In the genomic region with DNA sequence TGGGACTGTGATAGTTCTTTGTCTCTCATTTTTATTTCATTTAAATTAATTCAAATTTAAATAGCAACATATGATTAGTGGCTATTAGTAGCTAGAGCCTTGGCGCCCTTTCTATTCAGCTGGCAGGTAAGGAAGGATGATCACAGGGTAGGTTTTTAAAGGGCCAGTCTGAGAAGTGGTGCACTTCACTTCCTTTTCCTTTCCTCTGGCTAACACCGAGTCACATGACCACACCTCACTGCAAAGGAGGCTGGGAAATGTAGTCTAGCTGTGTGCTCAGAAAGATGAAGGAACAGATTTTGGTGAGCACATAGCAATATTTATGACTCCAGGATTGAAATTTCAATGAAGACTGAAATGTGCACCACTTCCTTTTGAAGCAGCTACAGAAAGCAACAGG, we compare ENCODE assay signal across 11 cellular contexts.
A peak's percentile ranks its signal among the peaks of the same experiment; 100 is the strongest.
DNase-seq lines count a peak whose midpoint lies in the region; ATAC-seq and TF ChIP-seq lines count a peak whose summit lies in the region.
"Had no signal": no experiment of that assay in that cellular context is flagged by ENCODE, and none has a peak within 500 bp of the region (broad histone marks: within the 10 kb centered on the region; RNA-seq: fewer than 3 reads in every experiment).

No MANE protein-coding gene starts in this region.

- H3K36me3 Mint-ChIP-seq in T-cell: no peaks in the 10 kb centered on the region

- intact Hi-C loops in Right ventricle myocardium inferior (cut with DNase I): no loop called here

- POLR2A ChIA-PET in HEK293 (lab: Yijun Ruan, JAX) (interaction anchor here (1.2 kb wide), 1 partner anchor 10 kb away, joined by 3 read pairs; no protein-coding TSS in a partner anchor), T-cell (lab: Charles Lee) (no interaction called here)

- no peaks in the 10 kb centered on the region for H3K27me3 Mint-ChIP-seq in T-cell

- peaks cover 2% of the 10 kb centered on the region for H3K9me3 ChIP-seq in HEK293 (ENCODE audit: control insufficient read depth, insufficient read depth, low read depth, low read length)

- H3K27ac ChIP-seq in HEK293 (ENCODE audit: extremely low read depth, low read depth, low read length): no peak overlapping the region
- H3K27ac ChIP-seq: brain microvascular endothelial cell had no signal

- H3K27ac Mint-ChIP-seq in T-cell: peak overlapping the region in 1 of 2 donors; percentile 30

- ATAC-seq in T-cell (replicated peaks in 1 of 4): peak in 3 of 4 experiments; percentile 72 to 86 (median 82)
- no peak for ATAC-seq in HG02852 (IDR thresholded peaks at IDR 0.05; ENCODE audit: unreplicated experiment)
- no peak for ATAC-seq in Right ventricle myocardium inferior

- DNase-seq in AML-193 (lab: John Stamatoyannopoulos, UW) (peak; percentile 16 to 23), T-cell (peak in 21 of 34 experiments; percentile 3 to 42 (median 13)), fibroblast of pulmonary artery (ENCODE audit: low read depth) (peak; percentile 25), ureter (ENCODE audit: low spot score) (no peak), NCI-H524 (lab: John Stamatoyannopoulos, UW) (no peak), Right ventricle myocardium inferior (ENCODE audit: missing footprints) (no peak)
- DNase-seq: brain microvascular endothelial cell, DMS79, T-helper 9 cell had no signal

- H3K36me3 ChIP-seq in HEK293 (ENCODE audit: control insufficient read depth in 2 of 2, insufficient read depth in 1 of 2, low read length in 2 of 2): no peaks in the 10 kb centered on the region
- H3K36me3 ChIP-seq: brain microvascular endothelial cell had no signal

- CTCF ChIA-PET in HEK293 (lab: Yijun Ruan, JAX) (interaction anchor here (0.7 to 1.1 kb wide), 3 partner anchors 125 to 1287 kb away, joined by 3 to 4 read pairs (median 3); no protein-coding TSS in a partner anchor), T-cell (lab: Charles Lee) (no interaction called here)

- no peaks in the 10 kb centered on the region for H3K4me1 ChIP-seq in HEK293 (ENCODE audit: control insufficient read depth, insufficient read depth, low read length)

- H3K4me1 Mint-ChIP-seq in T-cell: peaks cover 11 to 12% (median 11%) of the 10 kb centered on the region in 3 donors

- TF ChIP-seq CTCF in HEK293 (tag by site-specific recombination; IDR thresholded peaks at IDR 0.05) (no peak), fibroblast of pulmonary artery (IDR thresholded peaks at IDR 0.05; ENCODE audit: low read length, missing control alignments) (no peak)

- peaks cover 0 to 7% (median 5%) of the 10 kb centered on the region in 3 donors for H3K9me3 Mint-ChIP-seq in T-cell

- H3K4me3 ChIP-seq in HEK293 (ENCODE audit: low read depth, low read length): no peak overlapping the region
- no peak overlapping the region for H3K4me3 ChIP-seq in fibroblast of pulmonary artery (replicated peaks; ENCODE audit: low read depth, low read length)

- H3K4me3 Mint-ChIP-seq in T-cell: no peak overlapping the region

TF ChIP-seq in HEK293, 187 proteins besides CTCF, POLR2A, EP300 and RAD21 (continues in another document):
- TF ChIP-seq ZBTB8A (tag by site-specific recombination; IDR thresholded peaks at IDR 0.05) (no peak), ZNF701 (tag by site-specific recombination; IDR thresholded peaks at IDR 0.05) (no peak), ZNF394 (tag by site-specific recombination; IDR thresholded peaks at IDR 0.05; ENCODE audit: borderline replicate concordance) (no peak), PRDM1 (tag by site-specific recombination; IDR thresholded peaks at IDR 0.05) (no peak), ZNF501 (tag by site-specific recombination; IDR thresholded peaks at IDR 0.05) (no peak), ZNF521 (tag by site-specific recombination; IDR thresholded peaks at IDR 0.05) (no peak), SCRT2 (tag by site-specific recombination; IDR thresholded peaks at IDR 0.05) (peak; percentile 50; the same call in 1 of the 2 replicates), ZNF776 (tag by site-specific recombination; IDR thresholded peaks at IDR 0.05; ENCODE audit: borderline replicate concordance) (no peak), ZNF324 (tag by site-specific recombination; IDR thresholded peaks at IDR 0.05) (no peak), ZNF544 (tag by site-specific recombination; IDR thresholded peaks at IDR 0.05) (no peak), ZNF747 (tag by site-specific recombination; IDR thresholded peaks at IDR 0.05) (no peak), ZSCAN30 (tag by site-specific recombination; IDR thresholded peaks at IDR 0.05) (no peak)
- TF ChIP-seq, protein P1, sequence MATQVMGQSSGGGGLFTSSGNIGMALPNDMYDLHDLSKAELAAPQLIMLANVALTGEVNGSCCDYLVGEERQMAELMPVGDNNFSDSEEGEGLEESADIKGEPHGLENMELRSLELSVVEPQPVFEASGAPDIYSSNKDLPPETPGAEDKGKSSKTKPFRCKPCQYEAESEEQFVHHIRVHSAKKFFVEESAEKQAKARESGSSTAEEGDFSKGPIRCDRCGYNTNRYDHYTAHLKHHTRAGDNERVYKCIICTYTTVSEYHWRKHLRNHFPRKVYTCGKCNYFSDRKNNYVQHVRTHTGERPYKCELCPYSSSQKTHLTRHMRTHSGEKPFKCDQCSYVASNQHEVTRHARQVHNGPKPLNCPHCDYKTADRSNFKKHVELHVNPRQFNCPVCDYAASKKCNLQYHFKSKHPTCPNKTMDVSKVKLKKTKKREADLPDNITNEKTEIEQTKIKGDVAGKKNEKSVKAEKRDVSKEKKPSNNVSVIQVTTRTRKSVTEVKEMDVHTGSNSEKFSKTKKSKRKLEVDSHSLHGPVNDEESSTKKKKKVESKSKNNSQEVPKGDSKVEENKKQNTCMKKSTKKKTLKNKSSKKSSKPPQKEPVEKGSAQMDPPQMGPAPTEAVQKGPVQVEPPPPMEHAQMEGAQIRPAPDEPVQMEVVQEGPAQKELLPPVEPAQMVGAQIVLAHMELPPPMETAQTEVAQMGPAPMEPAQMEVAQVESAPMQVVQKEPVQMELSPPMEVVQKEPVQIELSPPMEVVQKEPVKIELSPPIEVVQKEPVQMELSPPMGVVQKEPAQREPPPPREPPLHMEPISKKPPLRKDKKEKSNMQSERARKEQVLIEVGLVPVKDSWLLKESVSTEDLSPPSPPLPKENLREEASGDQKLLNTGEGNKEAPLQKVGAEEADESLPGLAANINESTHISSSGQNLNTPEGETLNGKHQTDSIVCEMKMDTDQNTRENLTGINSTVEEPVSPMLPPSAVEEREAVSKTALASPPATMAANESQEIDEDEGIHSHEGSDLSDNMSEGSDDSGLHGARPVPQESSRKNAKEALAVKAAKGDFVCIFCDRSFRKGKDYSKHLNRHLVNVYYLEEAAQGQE (tag by site-specific recombination; IDR thresholded peaks at IDR 0.05): no peak
- TF ChIP-seq, protein P2, sequence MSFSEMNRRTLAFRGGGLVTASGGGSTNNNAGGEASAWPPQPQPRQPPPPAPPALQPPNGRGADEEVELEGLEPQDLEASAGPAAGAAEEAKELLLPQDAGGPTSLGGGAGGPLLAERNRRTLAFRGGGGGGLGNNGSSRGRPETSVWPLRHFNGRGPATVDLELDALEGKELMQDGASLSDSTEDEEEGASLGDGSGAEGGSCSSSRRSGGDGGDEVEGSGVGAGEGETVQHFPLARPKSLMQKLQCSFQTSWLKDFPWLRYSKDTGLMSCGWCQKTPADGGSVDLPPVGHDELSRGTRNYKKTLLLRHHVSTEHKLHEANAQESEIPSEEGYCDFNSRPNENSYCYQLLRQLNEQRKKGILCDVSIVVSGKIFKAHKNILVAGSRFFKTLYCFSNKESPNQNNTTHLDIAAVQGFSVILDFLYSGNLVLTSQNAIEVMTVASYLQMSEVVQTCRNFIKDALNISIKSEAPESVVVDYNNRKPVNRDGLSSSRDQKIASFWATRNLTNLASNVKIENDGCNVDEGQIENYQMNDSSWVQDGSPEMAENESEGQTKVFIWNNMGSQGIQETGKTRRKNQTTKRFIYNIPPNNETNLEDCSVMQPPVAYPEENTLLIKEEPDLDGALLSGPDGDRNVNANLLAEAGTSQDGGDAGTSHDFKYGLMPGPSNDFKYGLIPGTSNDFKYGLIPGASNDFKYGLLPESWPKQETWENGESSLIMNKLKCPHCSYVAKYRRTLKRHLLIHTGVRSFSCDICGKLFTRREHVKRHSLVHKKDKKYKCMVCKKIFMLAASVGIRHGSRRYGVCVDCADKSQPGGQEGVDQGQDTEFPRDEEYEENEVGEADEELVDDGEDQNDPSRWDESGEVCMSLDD (tag by site-specific recombination; IDR thresholded peaks at IDR 0.05): no peak
- TF ChIP-seq, protein P3, sequence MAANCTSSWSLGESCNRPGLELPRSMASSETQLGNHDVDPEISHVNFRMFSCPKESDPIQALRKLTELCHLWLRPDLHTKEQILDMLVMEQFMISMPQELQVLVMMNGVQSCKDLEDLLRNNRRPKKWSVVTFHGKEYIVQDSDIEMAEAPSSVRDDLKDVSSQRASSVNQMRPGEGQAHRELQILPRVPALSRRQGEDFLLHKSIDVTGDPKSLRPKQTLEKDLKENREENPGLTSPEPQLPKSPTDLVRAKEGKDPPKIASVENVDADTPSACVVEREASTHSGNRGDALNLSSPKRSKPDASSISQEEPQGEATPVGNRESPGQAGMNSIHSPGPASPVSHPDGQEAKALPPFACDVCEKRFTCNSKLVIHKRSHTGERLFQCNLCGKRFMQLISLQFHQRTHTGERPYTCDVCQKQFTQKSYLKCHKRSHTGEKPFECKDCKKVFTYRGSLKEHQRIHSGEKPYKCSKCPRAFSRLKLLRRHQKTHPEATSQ (tag by site-specific recombination; IDR thresholded peaks at IDR 0.05): no peak

Comparison
In these comparisons a context has a peak if more than half of its experiments do, and no peak if none do; other contexts are left out.
1. DNase-seq: peak in AML-193 (2 of 2), T-cell (21 of 34) and fibroblast of pulmonary artery (single experiment); none in ureter (single experiment), NCI-H524 (0 of 2) and Right ventricle myocardium inferior (single experiment).
2. ATAC-seq: peak in T-cell (3 of 4); none in HG02852 (single experiment) and Right ventricle myocardium inferior (single experiment).